Comparison of ENCODE assay signal across 1 cellular context in the genomic region with DNA sequence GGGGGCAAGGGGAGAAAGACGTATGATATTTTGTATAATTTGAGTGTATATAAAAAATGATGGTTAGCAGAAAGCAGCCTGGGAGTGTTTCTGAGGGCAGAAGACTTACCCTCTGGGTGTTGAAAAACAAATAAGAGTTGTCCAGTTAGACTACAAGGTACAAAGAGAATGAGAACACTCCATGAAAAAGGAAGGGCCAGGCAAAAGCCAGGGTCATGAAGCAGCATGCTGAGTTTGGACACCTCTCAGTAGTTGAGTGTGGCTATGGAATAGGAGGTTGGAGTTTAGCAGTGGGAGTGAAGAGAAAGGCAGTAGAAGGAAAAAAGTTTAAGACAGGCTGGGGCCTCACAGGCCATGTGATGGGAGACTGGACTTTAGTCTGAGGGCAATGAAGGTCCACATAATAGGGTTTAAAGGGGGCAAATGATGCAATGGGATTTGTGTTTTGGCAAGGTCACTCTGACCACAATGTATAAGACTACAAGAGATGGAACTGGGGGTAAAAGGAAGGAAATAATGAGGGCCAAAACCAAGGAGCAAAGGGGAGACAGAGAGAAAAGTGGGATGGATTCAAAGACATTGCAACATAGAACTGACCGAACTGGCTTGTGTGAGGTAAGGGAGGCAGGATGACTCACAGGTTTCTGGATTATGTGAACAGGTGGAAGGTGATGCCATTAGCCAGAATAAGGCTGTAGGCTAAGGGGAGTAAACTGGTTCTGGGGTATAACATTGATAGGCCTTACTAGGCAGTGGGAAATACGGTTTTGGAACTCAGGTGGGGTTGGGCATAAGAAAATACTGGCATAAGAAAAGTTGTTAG.
TF ChIP-seq lines count a peak whose summit lies in the region.

No MANE protein-coding gene starts in this region.

TF ChIP-seq in SK-N-SH, 30 proteins besides CTCF, POLR2A, EP300 and RAD21:
- TF ChIP-seq, protein P1, sequence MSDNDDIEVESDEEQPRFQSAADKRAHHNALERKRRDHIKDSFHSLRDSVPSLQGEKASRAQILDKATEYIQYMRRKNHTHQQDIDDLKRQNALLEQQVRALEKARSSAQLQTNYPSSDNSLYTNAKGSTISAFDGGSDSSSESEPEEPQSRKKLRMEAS (IDR thresholded peaks at IDR 0.05; ENCODE audit: low read depth), result no peak
- no peak for TF ChIP-seq RFX5 (IDR thresholded peaks at IDR 0.05; ENCODE audit: low read length)
- no peak for TF ChIP-seq RXRA (IDR thresholded peaks at IDR 0.05; ENCODE audit: borderline replicate concordance, low read depth)
- TF ChIP-seq NRF1 (IDR thresholded peaks at IDR 0.05; ENCODE audit: low read depth, low read length), result no peak
- TF ChIP-seq CHD2 (IDR thresholded peaks at IDR 0.05; ENCODE audit: low read length, partially characterized antibody), result no peak
- TF ChIP-seq YY1 (IDR thresholded peaks at IDR 0.05; ENCODE audit: low read depth), result no peak
